ENCODE assay signal across 1 cellular context in the genomic region with DNA sequence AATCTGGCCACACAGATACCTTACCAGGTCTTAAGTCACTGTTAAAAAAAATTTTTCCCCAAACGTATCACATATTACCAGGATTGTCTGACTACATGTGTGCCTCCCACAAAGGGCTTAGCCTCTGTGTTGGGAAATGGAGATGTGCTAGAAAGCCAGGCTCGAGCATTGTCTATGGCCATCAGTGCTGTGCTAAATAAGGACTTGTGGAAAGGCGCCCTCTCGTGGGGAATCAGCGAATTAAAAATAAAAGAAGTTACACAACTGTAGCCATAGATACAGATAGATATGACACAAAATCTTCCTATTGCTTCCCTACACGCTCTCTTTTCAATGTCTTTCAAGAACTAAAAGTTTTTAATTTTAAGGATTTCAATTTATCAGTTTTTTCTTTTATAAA.
TF ChIP-seq lines count a peak whose summit lies in the region.

No MANE protein-coding gene starts in this region.

TF ChIP-seq in A549, 52 proteins besides CTCF, POLR2A, EP300 and RAD21:
- TF ChIP-seq RNF2 (IDR thresholded peaks at IDR 0.05; ENCODE audit: borderline replicate concordance, low read depth) (no peak), EHF (CRISPR knock-in tag; IDR thresholded peaks at IDR 0.05) (no peak), CEBPB (IDR thresholded peaks at IDR 0.05) (peak in 1 of 2 experiments; percentile 51; a peak in 1 of 4 replicates), MAFK (IDR thresholded peaks at IDR 0.05; ENCODE audit: partially characterized antibody) (no peak), SMC3 (IDR thresholded peaks at IDR 0.05) (peak; percentile 28; the same call in 1 of the 3 replicates)
TF ChIP-seq in A549: peak in this region for 2.
